Comparison of ENCODE assay signal across 25 cellular contexts in the genomic region with DNA sequence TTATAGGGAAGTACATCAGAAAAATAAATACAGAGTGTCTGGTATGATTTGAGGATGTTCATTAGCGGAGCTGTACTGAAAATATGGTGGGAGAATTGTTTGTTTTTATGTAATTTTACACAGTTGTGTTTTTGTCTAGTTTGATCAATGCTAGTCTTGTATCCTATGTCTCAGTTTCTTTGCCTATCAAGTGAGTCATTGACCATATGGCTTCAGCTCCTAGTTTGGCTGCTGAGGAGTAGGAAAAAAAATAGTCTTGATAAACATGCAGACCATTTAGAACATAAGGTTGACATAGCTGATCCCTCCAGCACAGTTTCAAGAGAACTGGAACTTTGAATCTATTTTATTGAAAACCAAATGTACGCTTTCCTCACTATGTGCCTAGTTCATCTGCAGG.
DNase-seq lines count a peak whose midpoint lies in the region; ATAC-seq and TF ChIP-seq lines count a peak whose summit lies in the region.
"Had no signal": no experiment of that assay in that cellular context is flagged by ENCODE, and none has a peak within 500 bp of the region (broad histone marks: within the 10 kb centered on the region; RNA-seq: fewer than 3 reads in every experiment).

No MANE protein-coding gene starts in this region.

- H3K4me3 ChIP-seq in fibroblast of villous mesenchyme (ENCODE audit: low read depth, low read length): no peak overlapping the region
- H3K4me3 ChIP-seq: HAP-1, K562 had no signal

- no peaks in the 10 kb centered on the region for H3K27me3 Mint-ChIP-seq in natural killer cell (ENCODE audit: low read depth in 2 of 2)

- no peaks in the 10 kb centered on the region for H3K36me3 Mint-ChIP-seq in natural killer cell

- no peak overlapping the region for H3K27ac Mint-ChIP-seq in natural killer cell
- H3K27ac Mint-ChIP-seq: HFFc6 had no signal

- H3K9me3 Mint-ChIP-seq in natural killer cell: peaks cover 7 to 12% of the 10 kb centered on the region in 2 donors

- intact Hi-C loops in natural killer cell (cut with micrococcal nuclease): no loop called here

- TF ChIP-seq CTCF in fibroblast of villous mesenchyme (IDR thresholded peaks at IDR 0.05; ENCODE audit: insufficient read depth, low read depth, low read length) (no peak), natural killer cell (IDR thresholded peaks at IDR 0.05) (no peak)

- in situ Hi-C loops in SK-MEL-5 (cut with HindIII; ENCODE audit: low pct_unique_long_range_greater_than_20kb, low sequenced_read_pairs): no loop called here

- no peak overlapping the region for H3K4me3 Mint-ChIP-seq in natural killer cell
- H3K4me3 Mint-ChIP-seq: HFFc6 had no signal

- peak; percentile 7 for DNase-seq in Ammon's horn (ENCODE audit: low spot score)
- DNase-seq in NCI-H2171 (lab: John Stamatoyannopoulos, UW): peak; percentile 76
- DNase-seq in SK-MEL-5 (ENCODE audit: low read depth, low spot score): peak; percentile 87
- peak; percentile 13 for DNase-seq in fibroblast of villous mesenchyme (ENCODE audit: low read depth)
- no peak for DNase-seq in natural killer cell
- DNase-seq in EL: no peak
- DNase-seq in iPS-NIHi11 (ENCODE audit: low spot score): no peak
- DNase-seq: 8988T, ACHN, DMS79, GF-D8, GOT3, HFFc6, Kasumi-1, NCI-H1092 treated with DMSO at 0.1 percent for 48 hours, NCI-H1436, NCI-H187 treated with DMSO at 0.1 percent for 48 hours, NCI-H2107, NCI-H526 treated with DMSO at 0.1 percent for 48 hours, SIG-M5, SK-N-SH had no signal

- no peaks in the 10 kb centered on the region for H3K4me1 Mint-ChIP-seq in natural killer cell

- no peak for ATAC-seq in natural killer cell
- ATAC-seq in HG03439 (IDR thresholded peaks at IDR 0.05; ENCODE audit: unreplicated experiment): no peak
- ATAC-seq: HepG2, K562 had no signal

Comparison
In these comparisons a context has a peak if more than half of its experiments do, and no peak if none do; other contexts are left out.
1. DNase-seq: peak in Ammon's horn (single experiment), NCI-H2171 (single experiment), SK-MEL-5 (single experiment) and fibroblast of villous mesenchyme (single experiment); none in natural killer cell (single experiment), EL (single experiment) and iPS-NIHi11 (single experiment).